23 cellular contexts compared by ENCODE assay signal in the genomic region with DNA sequence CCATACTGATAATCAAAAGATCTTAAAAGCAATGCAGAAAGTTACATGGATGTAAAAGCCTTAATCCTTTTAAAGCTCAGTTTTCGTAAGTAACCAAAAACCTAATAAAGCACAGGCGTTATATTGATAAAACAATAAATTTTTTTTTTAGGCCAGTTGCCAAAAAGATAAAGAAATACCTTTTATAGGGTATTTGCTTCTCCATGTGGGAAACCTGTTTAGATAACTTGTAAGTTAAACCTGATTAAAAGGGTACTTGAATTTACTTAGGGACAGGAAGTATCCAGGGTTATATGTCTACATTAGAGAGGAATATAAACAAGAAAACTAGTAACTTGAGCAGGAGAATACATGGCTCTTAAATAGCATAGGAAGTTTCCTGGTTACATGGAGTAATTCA. TPM values are rescaled to one million over a fixed set of nuclear protein-coding genes. Genes with fewer than 3 reads are reported as not detected.
DNase-seq lines count a peak whose midpoint lies in the region; ATAC-seq, FAIRE-seq and TF ChIP-seq lines count a peak whose summit lies in the region.
"Had no signal": no experiment of that assay in that cellular context is flagged by ENCODE, and none has a peak within 500 bp of the region (broad histone marks: within the 10 kb centered on the region; RNA-seq: fewer than 3 reads in every experiment).

No MANE protein-coding gene starts in this region.

- no peak overlapping the region for H3K27ac Mint-ChIP-seq in CD8-positive, alpha-beta T cell
- H3K27ac Mint-ChIP-seq: CD4-positive, alpha-beta memory T cell; GM23338 had no signal

- H3K4me1 Mint-ChIP-seq in CD8-positive, alpha-beta T cell (ENCODE audit: low read depth), result peaks cover 2% of the 10 kb centered on the region
- H3K4me1 Mint-ChIP-seq: GM23338 had no signal

- peaks cover 9% of the 10 kb centered on the region for H3K36me3 ChIP-seq in testis (ENCODE audit: low read depth, missing control alignments)
- H3K36me3 ChIP-seq in CD8-positive, alpha-beta T cell (ENCODE audit: insufficient read depth, low read length), result peaks cover 40% of the 10 kb centered on the region

- peaks cover 79% of the 10 kb centered on the region for H3K36me3 Mint-ChIP-seq in CD8-positive, alpha-beta T cell

- POLR2A ChIA-PET in CD8-positive, alpha-beta T cell (lab: Charles Lee), result interaction anchor here (0.7 kb wide), 1 partner anchor 395 kb away, joined by 6 read pairs; no protein-coding TSS in a partner anchor

- intact Hi-C loops in testis (cut with DNase I; ENCODE audit: low total_unique reads), result no loop called here
- intact Hi-C loops in CD8-positive, alpha-beta T cell (cut with DNase I, micrococcal nuclease), result no loop called here

- H3K27ac ChIP-seq in testis, result peak overlapping the region; percentile 0 to 50
- H3K27ac ChIP-seq in CD8-positive, alpha-beta T cell (ENCODE audit: low read depth, low read length), result no peak overlapping the region
- H3K27ac ChIP-seq: A549; BLaER1 treated with 17β-estradiol and CSF1 and Interleukin-3, amounts not matched to agents 10 nM and 100 nM had no signal

- 39 to 51% methylated on average over 2 of the region's 2 CpGs for WGBS in testis, 2 donors

- no peaks in the 10 kb centered on the region for H3K9me3 Mint-ChIP-seq in CD8-positive, alpha-beta T cell
- H3K9me3 Mint-ChIP-seq: CD4-positive, alpha-beta memory T cell; GM23338 had no signal

- no peaks in the 10 kb centered on the region for H3K4me1 ChIP-seq in testis
- H3K4me1 ChIP-seq in CD8-positive, alpha-beta T cell (ENCODE audit: insufficient read depth, low read length), result no peaks in the 10 kb centered on the region
- H3K4me1 ChIP-seq: A549, BE2C, Caco-2 had no signal

- FAIRE-seq in H54 (lab: Jason Lieb, UNC) (peak; percentile 20), RCC 7860 (lab: Jason Lieb, UNC) (no peak)
- FAIRE-seq: A549, GM12891, GM18507 had no signal

- no peaks in the 10 kb centered on the region for H3K27me3 Mint-ChIP-seq in CD8-positive, alpha-beta T cell (ENCODE audit: low read depth)
- H3K27me3 Mint-ChIP-seq: CD4-positive, alpha-beta memory T cell had no signal

- peak; percentile 8 for DNase-seq in DMS53 (lab: John Stamatoyannopoulos, UW)
- DNase-seq in DMS53 treated with DMSO at 0.1 percent for 48 hours (lab: John Stamatoyannopoulos, UW; ENCODE audit: unreplicated experiment), result no peak
- DNase-seq in H54 (ENCODE audit: insufficient read length, low spot score), result no peak
- peak; percentile 79 for DNase-seq in LNCaP clone FGC (ENCODE audit: low read depth)
- DNase-seq in testis, result no peak
- DNase-seq in RCC 7860 (ENCODE audit: low spot score), result no peak
- DNase-seq in CD8-positive, alpha-beta T cell, result no peak
- DNase-seq: 8988T; ACHN; AML-193; BE2C; Caco-2; CD4-positive, alpha-beta memory T cell; DMS153; DMS79 treated with DMSO at 0.1 percent for 48 hours; GF-D8 had no signal

- no peak for ATAC-seq in HG02763 (IDR thresholded peaks at IDR 0.05; ENCODE audit: unreplicated experiment)
- ATAC-seq in CD8-positive, alpha-beta T cell, result no peak
- ATAC-seq: A549, GM23338 had no signal

- TF ChIP-seq POLR2A in H54 (IDR thresholded peaks at IDR 0.05; ENCODE audit: low read depth, low read length) (no peak), testis (IDR thresholded peaks at IDR 0.05) (no peak)

- H3K4me3 ChIP-seq in LNCaP clone FGC (ENCODE audit: low read depth, low read length) (no peak overlapping the region), testis (no peak overlapping the region)
- H3K4me3 ChIP-seq in CD8-positive, alpha-beta T cell (ENCODE audit: low read depth, low read length), result no peak overlapping the region
- H3K4me3 ChIP-seq: A549; BLaER1 treated with 17β-estradiol and CSF1 and Interleukin-3, amounts not matched to agents 10 nM and 100 nM; GM23338; HAP-1 had no signal

- TF ChIP-seq CTCF in LNCaP clone FGC (IDR thresholded peaks at IDR 0.05; ENCODE audit: control insufficient read depth, extremely low read depth, insufficient read depth), result no peak
- TF ChIP-seq CTCF in testis (IDR thresholded peaks at IDR 0.05), result no peak
- no peak for TF ChIP-seq CTCF in CD8-positive, alpha-beta T cell (IDR thresholded peaks at IDR 0.05)

- CTCF ChIA-PET in CD8-positive, alpha-beta T cell (lab: Charles Lee), result interaction anchor here (0.7 to 0.8 kb wide), 2 partner anchors 198 to 852 kb away, joined by 3 read pairs; no protein-coding TSS in a partner anchor

- H3K9me3 ChIP-seq in testis, result no peaks in the 10 kb centered on the region
- no peaks in the 10 kb centered on the region for H3K9me3 ChIP-seq in CD8-positive, alpha-beta T cell (ENCODE audit: low read length)
- H3K9me3 ChIP-seq: A549; BE2C; BLaER1 treated with 17β-estradiol and CSF1 and Interleukin-3, amounts not matched to agents 10 nM and 100 nM; Caco-2; HAP-1 had no signal

- H3K4me3 Mint-ChIP-seq in CD8-positive, alpha-beta T cell, result no peak overlapping the region
- H3K4me3 Mint-ChIP-seq: CD4-positive, alpha-beta memory T cell; GM23338 had no signal

- H3K27me3 ChIP-seq in testis, result no peaks in the 10 kb centered on the region
- no peaks in the 10 kb centered on the region for H3K27me3 ChIP-seq in CD8-positive, alpha-beta T cell (ENCODE audit: insufficient read depth, low read length)
- H3K27me3 ChIP-seq: BE2C; BLaER1 treated with 17β-estradiol and CSF1 and Interleukin-3, amounts not matched to agents 10 nM and 100 nM had no signal

RNA-seq across cellular contexts. Expression of a gene that starts 21.1 kb away (rescaled TPM):
- 10 to 100 TPM; 75.1 to 81.6 TPM for total RNA-seq in testis
- 76.6 TPM for polyA plus RNA-seq in testis (ENCODE audit: insufficient read depth, low read depth, low replicate concordance)
- 10 to 100 TPM; 63.7 to 67.8 TPM for total RNA-seq in CD8-positive, alpha-beta T cell

RNA-seq across cellular contexts. Expression of a gene that starts 24.7 kb away (rescaled TPM):
- 10 to 100 TPM; 18.2 to 20.2 TPM for total RNA-seq in testis
- 9.9 TPM for polyA plus RNA-seq in testis (ENCODE audit: insufficient read depth, low read depth, low replicate concordance)
- total RNA-seq in CD8-positive, alpha-beta T cell, result 1 to 10 TPM; 2.7 TPM

Comparison
In these comparisons a context has a peak if more than half of its experiments do, and no peak if none do; other contexts are left out.
1. DNase-seq: peak in DMS53 (single experiment) and LNCaP clone FGC (single experiment); none in DMS53 treated with DMSO at 0.1 percent for 48 hours (single experiment), H54 (single experiment), testis (single experiment), RCC 7860 (single experiment) and CD8-positive, alpha-beta T cell (0 of 7).
2. RNA of a gene that starts 24.7 kb away (total RNA-seq): 18.2 to 20.2 TPM in testis; 2.7 TPM in CD8-positive, alpha-beta T cell; every median in the first group is over 4 times any median in the second.